1 cellular context compared by ENCODE assay signal in the genomic region with DNA sequence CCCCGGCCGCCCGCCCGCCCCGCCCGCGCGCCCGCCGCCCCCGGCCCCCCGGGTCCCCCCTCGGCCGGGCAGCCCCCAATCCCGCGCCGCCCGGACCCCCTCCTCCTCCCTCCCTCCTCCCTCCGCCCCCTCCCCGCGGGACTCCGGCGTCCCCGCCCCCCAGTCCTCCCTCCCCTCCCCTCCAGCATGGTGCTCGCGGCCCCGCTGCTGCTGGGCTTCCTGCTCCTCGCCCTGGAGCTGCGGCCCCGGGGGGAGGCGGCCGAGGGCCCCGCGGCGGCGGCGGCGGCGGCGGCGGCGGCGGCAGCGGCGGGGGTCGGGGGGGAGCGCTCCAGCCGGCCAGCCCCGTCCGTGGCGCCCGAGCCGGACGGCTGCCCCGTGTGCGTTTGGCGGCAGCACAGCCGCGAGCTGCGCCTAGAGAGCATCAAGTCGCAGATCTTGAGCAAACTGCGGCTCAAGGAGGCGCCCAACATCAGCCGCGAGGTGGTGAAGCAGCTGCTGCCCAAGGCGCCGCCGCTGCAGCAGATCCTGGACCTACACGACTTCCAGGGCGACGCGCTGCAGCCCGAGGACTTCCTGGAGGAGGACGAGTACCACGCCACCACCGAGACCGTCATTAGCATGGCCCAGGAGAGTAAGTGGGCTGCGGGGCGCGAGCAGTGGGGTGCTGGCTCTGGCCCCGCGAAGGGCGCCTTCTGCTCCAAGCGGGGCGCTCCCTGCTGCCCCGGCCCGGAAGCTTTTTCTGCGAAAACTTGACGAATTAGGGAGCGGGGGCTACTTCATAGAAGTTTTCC.
TF ChIP-seq lines count a peak whose summit lies in the region.

No MANE protein-coding gene starts in this region.

TF ChIP-seq in HepG2, 621 proteins besides CTCF, POLR2A, EP300 and RAD21:
- TF ChIP-seq ZIK1 (CRISPR knock-in tag; IDR thresholded peaks at IDR 0.05; ENCODE audit: borderline replicate concordance, low read depth) (no peak), SALL2 (CRISPR knock-in tag; IDR thresholded peaks at IDR 0.05) (0 out of 2 replicates have a peak, but pooled peaks have one; percentile 29), ZMYM3 (CRISPR knock-in tag; IDR thresholded peaks at IDR 0.05) (peak; percentile 63), KLF6 (CRISPR knock-in tag; IDR thresholded peaks at IDR 0.05) (no peak), KAT7 (CRISPR knock-in tag; IDR thresholded peaks at IDR 0.05; ENCODE audit: borderline replicate concordance) (no peak), TEAD3 (CRISPR knock-in tag; optimal IDR thresholded peaks at IDR 0.05; ENCODE audit: borderline replicate concordance) (peak; percentile 17), ZBTB7A (CRISPR knock-in tag; IDR thresholded peaks at IDR 0.05) (0 out of 2 replicates have a peak, but pooled peaks have one; percentile 27), REL (CRISPR knock-in tag; conservative IDR thresholded peaks at IDR 0.05) (no peak), SAFB2 (CRISPR knock-in tag; IDR thresholded peaks at IDR 0.05; ENCODE audit: borderline replicate concordance, low read depth) (0 out of 2 replicates have a peak, but pooled peaks have one; percentile 48), ZNF274 (CRISPR knock-in tag; IDR thresholded peaks at IDR 0.05) (peak; percentile 55; the same call in 1 of the 2 replicates), NCOA2 (CRISPR knock-in tag; IDR thresholded peaks at IDR 0.05) (no peak), SAP130 (CRISPR knock-in tag; IDR thresholded peaks at IDR 0.05; ENCODE audit: low read depth) (peak; percentile 19; the same call in 1 of the 2 replicates), ZFY (CRISPR knock-in tag; IDR thresholded peaks at IDR 0.05) (0 out of 2 replicates have a peak, but pooled peaks have one; percentile 15), ZNF777 (CRISPR knock-in tag; IDR thresholded peaks at IDR 0.05) (peak; percentile 67; the same call in 1 of the 2 replicates), HMG20A (CRISPR knock-in tag; IDR thresholded peaks at IDR 0.05; ENCODE audit: borderline replicate concordance) (no peak), NFIC (IDR thresholded peaks at IDR 0.05; ENCODE audit: low read length) (no peak), FOXC1 (CRISPR knock-in tag; IDR thresholded peaks at IDR 0.05; ENCODE audit: borderline replicate concordance) (no peak), ZNF841 (CRISPR knock-in tag; IDR thresholded peaks at IDR 0.05; ENCODE audit: borderline replicate concordance) (no peak), CBFB (CRISPR knock-in tag; IDR thresholded peaks at IDR 0.05) (no peak), ZSCAN31 (CRISPR knock-in tag; IDR thresholded peaks at IDR 0.05; ENCODE audit: low read depth) (peak; percentile 35; the same call in 1 of the 2 replicates), NFE2L1 (CRISPR knock-in tag; IDR thresholded peaks at IDR 0.05; ENCODE audit: borderline replicate concordance) (no peak), ZNF263 (CRISPR knock-in tag; IDR thresholded peaks at IDR 0.05) (peak; percentile 34), GABPB1 (CRISPR knock-in tag; IDR thresholded peaks at IDR 0.05) (peak; percentile 40; the same call in 1 of the 2 replicates), HNRNPLL (IDR thresholded peaks at IDR 0.05; ENCODE audit: low read depth, low read length, poor library complexity, severe bottlenecking) (peak; percentile 91), BHLHE40 (IDR thresholded peaks at IDR 0.05; ENCODE audit: low read length) (no peak), HOXD1 (CRISPR knock-in tag; IDR thresholded peaks at IDR 0.05) (0 out of 2 replicates have a peak, but pooled peaks have one; percentile 34), HIVEP1 (CRISPR knock-in tag; IDR thresholded peaks at IDR 0.05) (no peak), RBAK (CRISPR knock-in tag; IDR thresholded peaks at IDR 0.05) (no peak), ZNF883 (CRISPR knock-in tag; IDR thresholded peaks at IDR 0.05; ENCODE audit: not compliant biosample characterization) (no peak), AGO2 (optimal IDR thresholded peaks at IDR 0.05; ENCODE audit: low read depth, low read length) (peak; percentile 24), ZNF768 (CRISPR knock-in tag; IDR thresholded peaks at IDR 0.05) (peak; percentile 65; the same call in 1 of the 2 replicates), ZFP36 (IDR thresholded peaks at IDR 0.05; ENCODE audit: borderline replicate concordance, low read depth, low read length, partially characterized antibody) (peak; percentile 87), ZNF430 (CRISPR knock-in tag; IDR thresholded peaks at IDR 0.05) (no peak)
- TF ChIP-seq, protein P1, sequence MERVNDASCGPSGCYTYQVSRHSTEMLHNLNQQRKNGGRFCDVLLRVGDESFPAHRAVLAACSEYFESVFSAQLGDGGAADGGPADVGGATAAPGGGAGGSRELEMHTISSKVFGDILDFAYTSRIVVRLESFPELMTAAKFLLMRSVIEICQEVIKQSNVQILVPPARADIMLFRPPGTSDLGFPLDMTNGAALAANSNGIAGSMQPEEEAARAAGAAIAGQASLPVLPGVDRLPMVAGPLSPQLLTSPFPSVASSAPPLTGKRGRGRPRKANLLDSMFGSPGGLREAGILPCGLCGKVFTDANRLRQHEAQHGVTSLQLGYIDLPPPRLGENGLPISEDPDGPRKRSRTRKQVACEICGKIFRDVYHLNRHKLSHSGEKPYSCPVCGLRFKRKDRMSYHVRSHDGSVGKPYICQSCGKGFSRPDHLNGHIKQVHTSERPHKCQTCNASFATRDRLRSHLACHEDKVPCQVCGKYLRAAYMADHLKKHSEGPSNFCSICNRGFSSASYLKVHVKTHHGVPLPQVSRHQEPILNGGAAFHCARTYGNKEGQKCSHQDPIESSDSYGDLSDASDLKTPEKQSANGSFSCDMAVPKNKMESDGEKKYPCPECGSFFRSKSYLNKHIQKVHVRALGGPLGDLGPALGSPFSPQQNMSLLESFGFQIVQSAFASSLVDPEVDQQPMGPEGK (CRISPR knock-in tag; IDR thresholded peaks at IDR 0.05) = peak; percentile 5; the same call in 1 of the 2 replicates
- TF ChIP-seq, protein P2, sequence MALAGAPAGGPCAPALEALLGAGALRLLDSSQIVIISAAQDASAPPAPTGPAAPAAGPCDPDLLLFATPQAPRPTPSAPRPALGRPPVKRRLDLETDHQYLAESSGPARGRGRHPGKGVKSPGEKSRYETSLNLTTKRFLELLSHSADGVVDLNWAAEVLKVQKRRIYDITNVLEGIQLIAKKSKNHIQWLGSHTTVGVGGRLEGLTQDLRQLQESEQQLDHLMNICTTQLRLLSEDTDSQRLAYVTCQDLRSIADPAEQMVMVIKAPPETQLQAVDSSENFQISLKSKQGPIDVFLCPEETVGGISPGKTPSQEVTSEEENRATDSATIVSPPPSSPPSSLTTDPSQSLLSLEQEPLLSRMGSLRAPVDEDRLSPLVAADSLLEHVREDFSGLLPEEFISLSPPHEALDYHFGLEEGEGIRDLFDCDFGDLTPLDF (CRISPR knock-in tag; IDR thresholded peaks at IDR 0.05) = no peak
- TF ChIP-seq, protein P3, sequence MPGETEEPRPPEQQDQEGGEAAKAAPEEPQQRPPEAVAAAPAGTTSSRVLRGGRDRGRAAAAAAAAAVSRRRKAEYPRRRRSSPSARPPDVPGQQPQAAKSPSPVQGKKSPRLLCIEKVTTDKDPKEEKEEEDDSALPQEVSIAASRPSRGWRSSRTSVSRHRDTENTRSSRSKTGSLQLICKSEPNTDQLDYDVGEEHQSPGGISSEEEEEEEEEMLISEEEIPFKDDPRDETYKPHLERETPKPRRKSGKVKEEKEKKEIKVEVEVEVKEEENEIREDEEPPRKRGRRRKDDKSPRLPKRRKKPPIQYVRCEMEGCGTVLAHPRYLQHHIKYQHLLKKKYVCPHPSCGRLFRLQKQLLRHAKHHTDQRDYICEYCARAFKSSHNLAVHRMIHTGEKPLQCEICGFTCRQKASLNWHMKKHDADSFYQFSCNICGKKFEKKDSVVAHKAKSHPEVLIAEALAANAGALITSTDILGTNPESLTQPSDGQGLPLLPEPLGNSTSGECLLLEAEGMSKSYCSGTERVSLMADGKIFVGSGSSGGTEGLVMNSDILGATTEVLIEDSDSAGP (CRISPR knock-in tag; IDR thresholded peaks at IDR 0.05; ENCODE audit: borderline replicate concordance) = peak; percentile 68
- TF ChIP-seq, protein P4, sequence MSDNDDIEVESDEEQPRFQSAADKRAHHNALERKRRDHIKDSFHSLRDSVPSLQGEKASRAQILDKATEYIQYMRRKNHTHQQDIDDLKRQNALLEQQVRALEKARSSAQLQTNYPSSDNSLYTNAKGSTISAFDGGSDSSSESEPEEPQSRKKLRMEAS (IDR thresholded peaks at IDR 0.05) = no peak
- TF ChIP-seq, protein P5, sequence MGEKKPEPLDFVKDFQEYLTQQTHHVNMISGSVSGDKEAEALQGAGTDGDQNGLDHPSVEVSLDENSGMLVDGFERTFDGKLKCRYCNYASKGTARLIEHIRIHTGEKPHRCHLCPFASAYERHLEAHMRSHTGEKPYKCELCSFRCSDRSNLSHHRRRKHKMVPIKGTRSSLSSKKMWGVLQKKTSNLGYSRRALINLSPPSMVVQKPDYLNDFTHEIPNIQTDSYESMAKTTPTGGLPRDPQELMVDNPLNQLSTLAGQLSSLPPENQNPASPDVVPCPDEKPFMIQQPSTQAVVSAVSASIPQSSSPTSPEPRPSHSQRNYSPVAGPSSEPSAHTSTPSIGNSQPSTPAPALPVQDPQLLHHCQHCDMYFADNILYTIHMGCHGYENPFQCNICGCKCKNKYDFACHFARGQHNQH (CRISPR knock-in tag; IDR thresholded peaks at IDR 0.05) = no peak
- TF ChIP-seq, protein P6, sequence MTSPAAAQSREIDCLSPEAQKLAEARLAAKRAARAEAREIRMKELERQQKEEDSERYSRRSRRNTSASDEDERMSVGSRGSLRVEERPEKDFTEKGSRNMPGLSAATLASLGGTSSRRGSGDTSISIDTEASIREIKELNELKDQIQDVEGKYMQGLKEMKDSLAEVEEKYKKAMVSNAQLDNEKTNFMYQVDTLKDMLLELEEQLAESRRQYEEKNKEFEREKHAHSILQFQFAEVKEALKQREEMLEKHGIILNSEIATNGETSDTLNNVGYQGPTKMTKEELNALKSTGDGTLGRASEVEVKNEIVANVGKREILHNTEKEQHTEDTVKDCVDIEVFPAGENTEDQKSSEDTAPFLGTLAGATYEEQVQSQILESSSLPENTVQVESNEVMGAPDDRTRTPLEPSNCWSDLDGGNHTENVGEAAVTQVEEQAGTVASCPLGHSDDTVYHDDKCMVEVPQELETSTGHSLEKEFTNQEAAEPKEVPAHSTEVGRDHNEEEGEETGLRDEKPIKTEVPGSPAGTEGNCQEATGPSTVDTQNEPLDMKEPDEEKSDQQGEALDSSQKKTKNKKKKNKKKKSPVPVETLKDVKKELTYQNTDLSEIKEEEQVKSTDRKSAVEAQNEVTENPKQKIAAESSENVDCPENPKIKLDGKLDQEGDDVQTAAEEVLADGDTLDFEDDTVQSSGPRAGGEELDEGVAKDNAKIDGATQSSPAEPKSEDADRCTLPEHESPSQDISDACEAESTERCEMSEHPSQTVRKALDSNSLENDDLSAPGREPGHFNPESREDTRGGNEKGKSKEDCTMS (CRISPR knock-in tag; conservative IDR thresholded peaks at IDR 0.05) = no peak
- TF ChIP-seq, protein P7, sequence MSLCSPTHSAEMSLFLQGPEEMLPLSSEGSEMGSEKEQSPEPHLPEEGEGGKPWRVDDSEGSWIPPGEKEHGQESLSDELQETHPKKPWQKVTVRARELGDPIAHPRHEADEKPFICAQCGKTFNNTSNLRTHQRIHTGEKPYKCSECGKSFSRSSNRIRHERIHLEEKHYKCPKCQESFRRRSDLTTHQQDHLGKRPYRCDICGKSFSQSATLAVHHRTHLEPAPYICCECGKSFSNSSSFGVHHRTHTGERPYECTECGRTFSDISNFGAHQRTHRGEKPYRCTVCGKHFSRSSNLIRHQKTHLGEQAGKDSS (CRISPR knock-in tag; IDR thresholded peaks at IDR 0.05; ENCODE audit: borderline replicate concordance, low read depth) = 0 out of 2 replicates have a peak, but pooled peaks have one; percentile 1
- TF ChIP-seq, protein P8, sequence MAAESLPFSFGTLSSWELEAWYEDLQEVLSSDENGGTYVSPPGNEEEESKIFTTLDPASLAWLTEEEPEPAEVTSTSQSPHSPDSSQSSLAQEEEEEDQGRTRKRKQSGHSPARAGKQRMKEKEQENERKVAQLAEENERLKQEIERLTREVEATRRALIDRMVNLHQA (CRISPR knock-in tag; IDR thresholded peaks at IDR 0.05) = no peak
- TF ChIP-seq, protein P9, sequence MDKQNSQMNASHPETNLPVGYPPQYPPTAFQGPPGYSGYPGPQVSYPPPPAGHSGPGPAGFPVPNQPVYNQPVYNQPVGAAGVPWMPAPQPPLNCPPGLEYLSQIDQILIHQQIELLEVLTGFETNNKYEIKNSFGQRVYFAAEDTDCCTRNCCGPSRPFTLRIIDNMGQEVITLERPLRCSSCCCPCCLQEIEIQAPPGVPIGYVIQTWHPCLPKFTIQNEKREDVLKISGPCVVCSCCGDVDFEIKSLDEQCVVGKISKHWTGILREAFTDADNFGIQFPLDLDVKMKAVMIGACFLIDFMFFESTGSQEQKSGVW (CRISPR knock-in tag; IDR thresholded peaks at IDR 0.05; ENCODE audit: borderline replicate concordance) = no peak
- TF ChIP-seq, protein P10, sequence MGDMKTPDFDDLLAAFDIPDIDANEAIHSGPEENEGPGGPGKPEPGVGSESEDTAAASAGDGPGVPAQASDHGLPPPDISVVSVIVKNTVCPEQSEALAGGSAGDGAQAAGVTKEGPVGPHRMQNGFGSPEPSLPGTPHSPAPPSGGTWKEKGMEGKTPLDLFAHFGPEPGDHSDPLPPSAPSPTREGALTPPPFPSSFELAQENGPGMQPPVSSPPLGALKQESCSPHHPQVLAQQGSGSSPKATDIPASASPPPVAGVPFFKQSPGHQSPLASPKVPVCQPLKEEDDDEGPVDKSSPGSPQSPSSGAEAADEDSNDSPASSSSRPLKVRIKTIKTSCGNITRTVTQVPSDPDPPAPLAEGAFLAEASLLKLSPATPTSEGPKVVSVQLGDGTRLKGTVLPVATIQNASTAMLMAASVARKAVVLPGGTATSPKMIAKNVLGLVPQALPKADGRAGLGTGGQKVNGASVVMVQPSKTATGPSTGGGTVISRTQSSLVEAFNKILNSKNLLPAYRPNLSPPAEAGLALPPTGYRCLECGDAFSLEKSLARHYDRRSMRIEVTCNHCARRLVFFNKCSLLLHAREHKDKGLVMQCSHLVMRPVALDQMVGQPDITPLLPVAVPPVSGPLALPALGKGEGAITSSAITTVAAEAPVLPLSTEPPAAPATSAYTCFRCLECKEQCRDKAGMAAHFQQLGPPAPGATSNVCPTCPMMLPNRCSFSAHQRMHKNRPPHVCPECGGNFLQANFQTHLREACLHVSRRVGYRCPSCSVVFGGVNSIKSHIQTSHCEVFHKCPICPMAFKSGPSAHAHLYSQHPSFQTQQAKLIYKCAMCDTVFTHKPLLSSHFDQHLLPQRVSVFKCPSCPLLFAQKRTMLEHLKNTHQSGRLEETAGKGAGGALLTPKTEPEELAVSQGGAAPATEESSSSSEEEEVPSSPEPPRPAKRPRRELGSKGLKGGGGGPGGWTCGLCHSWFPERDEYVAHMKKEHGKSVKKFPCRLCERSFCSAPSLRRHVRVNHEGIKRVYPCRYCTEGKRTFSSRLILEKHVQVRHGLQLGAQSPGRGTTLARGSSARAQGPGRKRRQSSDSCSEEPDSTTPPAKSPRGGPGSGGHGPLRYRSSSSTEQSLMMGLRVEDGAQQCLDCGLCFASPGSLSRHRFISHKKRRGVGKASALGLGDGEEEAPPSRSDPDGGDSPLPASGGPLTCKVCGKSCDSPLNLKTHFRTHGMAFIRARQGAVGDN (CRISPR knock-in tag; IDR thresholded peaks at IDR 0.05) = peak; percentile 63
TF ChIP-seq in HepG2: peak in this region for 21.
